ENCODE assay signal across 9 cellular contexts in the genomic region with DNA sequence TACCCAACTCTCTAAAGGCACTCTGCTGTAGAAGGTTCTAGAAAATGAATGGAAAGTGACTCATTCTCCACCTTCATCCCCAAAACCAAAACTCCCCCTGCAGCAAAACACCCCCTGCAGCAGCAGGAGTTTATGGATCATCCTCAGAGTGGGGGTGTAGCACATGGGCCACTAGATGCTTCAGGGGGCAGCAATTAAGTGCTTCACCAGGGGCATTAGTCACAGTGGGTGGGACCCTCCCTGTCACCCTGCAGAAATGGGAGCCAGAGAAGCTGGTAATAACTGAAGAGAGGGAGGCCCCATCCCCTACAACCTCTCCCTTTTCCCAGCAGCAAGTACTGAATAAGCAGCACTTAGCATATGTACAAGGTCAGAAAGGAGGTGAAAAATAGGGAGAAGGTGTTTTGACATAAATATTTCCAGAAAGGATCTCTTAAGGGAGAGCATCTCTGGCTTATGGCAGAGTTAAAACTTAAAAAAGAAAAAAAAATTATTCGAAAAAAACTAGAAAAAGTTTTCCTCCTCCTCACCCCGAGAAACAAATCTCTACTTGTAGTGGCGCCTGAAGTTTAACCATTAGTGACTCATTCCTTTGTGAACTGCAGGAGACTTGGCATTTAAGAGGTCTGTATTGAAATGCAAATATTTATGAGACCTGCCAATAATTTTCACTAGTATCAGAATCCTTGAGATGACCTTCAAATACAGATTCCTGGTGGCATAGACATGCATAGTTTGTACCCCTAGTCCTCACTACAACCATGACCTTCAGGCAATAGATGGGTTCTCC.
DNase-seq lines count a peak whose midpoint lies in the region; ATAC-seq and TF ChIP-seq lines count a peak whose summit lies in the region.
"Had no signal": no experiment of that assay in that cellular context is flagged by ENCODE, and none has a peak within 500 bp of the region (broad histone marks: within the 10 kb centered on the region; RNA-seq: fewer than 3 reads in every experiment).

No MANE protein-coding gene starts in this region.

- H3K27ac ChIP-seq in left ventricle myocardium inferior (replicated peaks) = peak overlapping the region; percentile 78
- no peak overlapping the region; the same call in 1 of the 2 replicates for H3K27ac ChIP-seq in SJSA1
- H3K27ac ChIP-seq in suprapubic skin = peak overlapping the region; percentile 92

- no peak for TF ChIP-seq POLR2A in suprapubic skin (IDR thresholded peaks at IDR 0.05)

- H3K9me3 ChIP-seq in left ventricle myocardium inferior (replicated peaks) (no peaks in the 10 kb centered on the region), SJSA1 (replicated peaks) (no peaks in the 10 kb centered on the region), suprapubic skin (no peaks in the 10 kb centered on the region)

- TF ChIP-seq CTCF in left ventricle myocardium inferior (IDR thresholded peaks at IDR 0.05; ENCODE audit: borderline replicate concordance) (no peak), fibroblast of villous mesenchyme (IDR thresholded peaks at IDR 0.05; ENCODE audit: insufficient read depth, low read depth, low read length) (no peak), suprapubic skin (IDR thresholded peaks at IDR 0.05) (no peak)

- H3K4me1 ChIP-seq in left ventricle myocardium inferior (peaks cover 26% of the 10 kb centered on the region), SJSA1 (replicated peaks) (peaks cover 33% of the 10 kb centered on the region), suprapubic skin (peaks cover 94% of the 10 kb centered on the region)

- H3K4me3 ChIP-seq in left ventricle myocardium inferior (no peak overlapping the region), SJSA1 (no peak overlapping the region), fibroblast of villous mesenchyme (ENCODE audit: low read depth, low read length) (no peak overlapping the region), suprapubic skin (no peak overlapping the region)

- ATAC-seq in Right ventricle myocardium inferior (no peak), HG03175 (IDR thresholded peaks at IDR 0.05; ENCODE audit: unreplicated experiment) (no peak), HG03354 (IDR thresholded peaks at IDR 0.05; ENCODE audit: poor library complexity, severe bottlenecking, unreplicated experiment) (no peak)
- ATAC-seq: left cardiac atrium had no signal

- intact Hi-C loops in left ventricle myocardium inferior (cut with micrococcal nuclease) (no loop called here), Right ventricle myocardium inferior (cut with DNase I) (no loop called here)

- 34% methylated on average over 3 of the region's 3 CpGs for WGBS in suprapubic skin

- H3K36me3 ChIP-seq in left ventricle myocardium inferior = no peaks in the 10 kb centered on the region
- no peaks in the 10 kb centered on the region for H3K36me3 ChIP-seq in SJSA1
- H3K36me3 ChIP-seq in suprapubic skin = no peaks in the 10 kb centered on the region

- no peak for DNase-seq in left ventricle myocardium inferior
- DNase-seq in Right ventricle myocardium inferior (ENCODE audit: missing footprints) = no peak
- peak; percentile 38 to 43 for DNase-seq in SJSA1 (ENCODE audit: low read depth in 1 of 2, low spot score in 2 of 2)
- DNase-seq in fibroblast of villous mesenchyme (ENCODE audit: low read depth) = peak; percentile 7
- no peak for DNase-seq in suprapubic skin (ENCODE audit: low spot score in 2 of 2)
- DNase-seq in NCI-H1930 (lab: John Stamatoyannopoulos, UW) = no peak
- DNase-seq: left cardiac atrium had no signal

- no peaks in the 10 kb centered on the region for H3K27me3 ChIP-seq in left ventricle myocardium inferior (ENCODE audit: low read depth)
- no peaks in the 10 kb centered on the region for H3K27me3 ChIP-seq in SJSA1 (replicated peaks)
- no peaks in the 10 kb centered on the region for H3K27me3 ChIP-seq in suprapubic skin

- no peak for TF ChIP-seq EP300 in suprapubic skin (IDR thresholded peaks at IDR 0.05)

Comparison
In these comparisons a context has a peak if more than half of its experiments do, and no peak if none do; other contexts are left out.
1. DNase-seq: peak in SJSA1 (2 of 2) and fibroblast of villous mesenchyme (single experiment); none in left ventricle myocardium inferior (single experiment), Right ventricle myocardium inferior (single experiment), suprapubic skin (0 of 2) and NCI-H1930 (0 of 2).